ENCODE assay signal across 1 cellular context in the genomic region with DNA sequence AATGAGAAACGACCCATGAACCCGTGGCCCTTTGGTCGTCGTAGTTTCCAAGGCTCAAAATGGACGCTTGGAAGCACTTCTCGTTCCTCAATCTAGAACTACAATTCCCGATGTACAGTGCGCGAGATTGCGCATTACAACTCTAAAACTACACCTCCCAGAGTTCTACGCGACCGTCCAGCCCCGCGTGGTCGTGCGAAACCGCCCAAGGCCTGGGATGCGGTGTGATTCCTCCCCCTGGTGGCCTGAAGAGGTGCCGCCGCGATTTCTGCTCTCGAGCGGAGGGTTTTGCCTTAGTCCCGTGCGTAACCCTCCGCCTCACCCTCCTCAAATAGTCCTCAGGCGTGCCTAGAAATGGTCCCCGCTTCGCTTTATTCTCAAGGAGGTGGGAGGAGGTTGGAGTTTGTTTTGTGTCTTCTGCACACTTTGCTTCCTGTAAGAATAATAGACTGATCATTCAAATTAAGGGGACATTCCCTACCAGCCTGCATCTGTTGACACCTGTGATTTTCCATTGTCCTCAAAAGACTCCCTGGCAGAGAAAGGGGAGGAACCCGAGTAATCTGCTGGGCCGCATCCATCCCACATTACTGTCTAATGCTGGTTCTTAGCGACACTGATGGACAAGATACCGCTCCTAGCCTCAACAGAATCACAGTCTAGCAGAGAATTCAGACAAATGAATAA.
TF ChIP-seq lines count a peak whose summit lies in the region.

No MANE protein-coding gene starts in this region.

TF ChIP-seq in K562, 482 proteins besides CTCF, POLR2A, EP300 and RAD21 (continued from another document and continues in another):
- TF ChIP-seq, protein P1, sequence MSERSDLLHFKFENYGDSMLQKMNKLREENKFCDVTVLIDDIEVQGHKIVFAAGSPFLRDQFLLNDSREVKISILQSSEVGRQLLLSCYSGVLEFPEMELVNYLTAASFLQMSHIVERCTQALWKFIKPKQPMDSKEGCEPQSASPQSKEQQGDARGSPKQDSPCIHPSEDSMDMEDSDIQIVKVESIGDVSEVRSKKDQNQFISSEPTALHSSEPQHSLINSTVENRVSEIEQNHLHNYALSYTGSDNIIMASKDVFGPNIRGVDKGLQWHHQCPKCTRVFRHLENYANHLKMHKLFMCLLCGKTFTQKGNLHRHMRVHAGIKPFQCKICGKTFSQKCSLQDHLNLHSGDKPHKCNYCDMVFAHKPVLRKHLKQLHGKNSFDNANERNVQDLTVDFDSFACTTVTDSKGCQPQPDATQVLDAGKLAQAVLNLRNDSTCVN (CRISPR knock-in tag; IDR thresholded peaks at IDR 0.05) = no peak
- TF ChIP-seq, protein P2, sequence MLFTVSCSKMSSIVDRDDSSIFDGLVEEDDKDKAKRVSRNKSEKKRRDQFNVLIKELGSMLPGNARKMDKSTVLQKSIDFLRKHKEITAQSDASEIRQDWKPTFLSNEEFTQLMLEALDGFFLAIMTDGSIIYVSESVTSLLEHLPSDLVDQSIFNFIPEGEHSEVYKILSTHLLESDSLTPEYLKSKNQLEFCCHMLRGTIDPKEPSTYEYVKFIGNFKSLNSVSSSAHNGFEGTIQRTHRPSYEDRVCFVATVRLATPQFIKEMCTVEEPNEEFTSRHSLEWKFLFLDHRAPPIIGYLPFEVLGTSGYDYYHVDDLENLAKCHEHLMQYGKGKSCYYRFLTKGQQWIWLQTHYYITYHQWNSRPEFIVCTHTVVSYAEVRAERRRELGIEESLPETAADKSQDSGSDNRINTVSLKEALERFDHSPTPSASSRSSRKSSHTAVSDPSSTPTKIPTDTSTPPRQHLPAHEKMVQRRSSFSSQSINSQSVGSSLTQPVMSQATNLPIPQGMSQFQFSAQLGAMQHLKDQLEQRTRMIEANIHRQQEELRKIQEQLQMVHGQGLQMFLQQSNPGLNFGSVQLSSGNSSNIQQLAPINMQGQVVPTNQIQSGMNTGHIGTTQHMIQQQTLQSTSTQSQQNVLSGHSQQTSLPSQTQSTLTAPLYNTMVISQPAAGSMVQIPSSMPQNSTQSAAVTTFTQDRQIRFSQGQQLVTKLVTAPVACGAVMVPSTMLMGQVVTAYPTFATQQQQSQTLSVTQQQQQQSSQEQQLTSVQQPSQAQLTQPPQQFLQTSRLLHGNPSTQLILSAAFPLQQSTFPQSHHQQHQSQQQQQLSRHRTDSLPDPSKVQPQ (CRISPR knock-in tag; IDR thresholded peaks at IDR 0.05; ENCODE audit: borderline replicate concordance) = no peak
- TF ChIP-seq ZNF408 (CRISPR knock-in tag; IDR thresholded peaks at IDR 0.05; ENCODE audit: low read depth) = no peak
- TF ChIP-seq KDM4B (IDR thresholded peaks at IDR 0.05; ENCODE audit: borderline replicate concordance in 2 of 2, low read depth in 1 of 2) = peak in 1 of 2 experiments; percentile 82; a peak in 1 of 4 replicates
- peak; percentile 71 for TF ChIP-seq ARID1B (IDR thresholded peaks at IDR 0.05)
- TF ChIP-seq ZNF384 (IDR thresholded peaks at IDR 0.05; ENCODE audit: low read depth, low read length) = peak; percentile 79
- TF ChIP-seq ATF7 (IDR thresholded peaks at IDR 0.05) = peak; percentile 92
- no peak for TF ChIP-seq ZNF586 (CRISPR knock-in tag; conservative IDR thresholded peaks at IDR 0.05)
- TF ChIP-seq BCOR (IDR thresholded peaks at IDR 0.05) = peak; percentile 82; the same call in 1 of the 2 replicates
- no peak for TF ChIP-seq HSF4 (CRISPR knock-in tag; IDR thresholded peaks at IDR 0.05; ENCODE audit: borderline replicate concordance)
- TF ChIP-seq SIN3B (IDR thresholded peaks at IDR 0.05; ENCODE audit: low read depth) = peak; percentile 57; the same call in 1 of the 2 replicates
- TF ChIP-seq, protein P3, sequence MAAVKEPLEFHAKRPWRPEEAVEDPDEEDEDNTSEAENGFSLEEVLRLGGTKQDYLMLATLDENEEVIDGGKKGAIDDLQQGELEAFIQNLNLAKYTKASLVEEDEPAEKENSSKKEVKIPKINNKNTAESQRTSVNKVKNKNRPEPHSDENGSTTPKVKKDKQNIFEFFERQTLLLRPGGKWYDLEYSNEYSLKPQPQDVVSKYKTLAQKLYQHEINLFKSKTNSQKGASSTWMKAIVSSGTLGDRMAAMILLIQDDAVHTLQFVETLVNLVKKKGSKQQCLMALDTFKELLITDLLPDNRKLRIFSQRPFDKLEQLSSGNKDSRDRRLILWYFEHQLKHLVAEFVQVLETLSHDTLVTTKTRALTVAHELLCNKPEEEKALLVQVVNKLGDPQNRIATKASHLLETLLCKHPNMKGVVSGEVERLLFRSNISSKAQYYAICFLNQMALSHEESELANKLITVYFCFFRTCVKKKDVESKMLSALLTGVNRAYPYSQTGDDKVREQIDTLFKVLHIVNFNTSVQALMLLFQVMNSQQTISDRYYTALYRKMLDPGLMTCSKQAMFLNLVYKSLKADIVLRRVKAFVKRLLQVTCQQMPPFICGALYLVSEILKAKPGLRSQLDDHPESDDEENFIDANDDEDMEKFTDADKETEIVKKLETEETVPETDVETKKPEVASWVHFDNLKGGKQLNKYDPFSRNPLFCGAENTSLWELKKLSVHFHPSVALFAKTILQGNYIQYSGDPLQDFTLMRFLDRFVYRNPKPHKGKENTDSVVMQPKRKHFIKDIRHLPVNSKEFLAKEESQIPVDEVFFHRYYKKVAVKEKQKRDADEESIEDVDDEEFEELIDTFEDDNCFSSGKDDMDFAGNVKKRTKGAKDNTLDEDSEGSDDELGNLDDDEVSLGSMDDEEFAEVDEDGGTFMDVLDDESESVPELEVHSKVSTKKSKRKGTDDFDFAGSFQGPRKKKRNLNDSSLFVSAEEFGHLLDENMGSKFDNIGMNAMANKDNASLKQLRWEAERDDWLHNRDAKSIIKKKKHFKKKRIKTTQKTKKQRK (IDR thresholded peaks at IDR 0.05; ENCODE audit: borderline replicate concordance, low read depth, low read length) = no peak
- TF ChIP-seq, protein P4, sequence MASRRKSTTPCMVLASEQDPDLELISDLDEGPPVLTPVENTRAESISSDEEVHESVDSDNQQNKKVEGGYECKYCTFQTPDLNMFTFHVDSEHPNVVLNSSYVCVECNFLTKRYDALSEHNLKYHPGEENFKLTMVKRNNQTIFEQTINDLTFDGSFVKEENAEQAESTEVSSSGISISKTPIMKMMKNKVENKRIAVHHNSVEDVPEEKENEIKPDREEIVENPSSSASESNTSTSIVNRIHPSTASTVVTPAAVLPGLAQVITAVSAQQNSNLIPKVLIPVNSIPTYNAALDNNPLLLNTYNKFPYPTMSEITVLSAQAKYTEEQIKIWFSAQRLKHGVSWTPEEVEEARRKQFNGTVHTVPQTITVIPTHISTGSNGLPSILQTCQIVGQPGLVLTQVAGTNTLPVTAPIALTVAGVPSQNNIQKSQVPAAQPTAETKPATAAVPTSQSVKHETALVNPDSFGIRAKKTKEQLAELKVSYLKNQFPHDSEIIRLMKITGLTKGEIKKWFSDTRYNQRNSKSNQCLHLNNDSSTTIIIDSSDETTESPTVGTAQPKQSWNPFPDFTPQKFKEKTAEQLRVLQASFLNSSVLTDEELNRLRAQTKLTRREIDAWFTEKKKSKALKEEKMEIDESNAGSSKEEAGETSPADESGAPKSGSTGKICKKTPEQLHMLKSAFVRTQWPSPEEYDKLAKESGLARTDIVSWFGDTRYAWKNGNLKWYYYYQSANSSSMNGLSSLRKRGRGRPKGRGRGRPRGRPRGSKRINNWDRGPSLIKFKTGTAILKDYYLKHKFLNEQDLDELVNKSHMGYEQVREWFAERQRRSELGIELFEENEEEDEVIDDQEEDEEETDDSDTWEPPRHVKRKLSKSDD (conservative IDR thresholded peaks at IDR 0.05; ENCODE audit: low read length) = peak; percentile 93
- TF ChIP-seq POLR2AphosphoS5 (IDR thresholded peaks at IDR 0.05; ENCODE audit: control insufficient read depth, insufficient read depth, low read depth, low read length) = 0 out of 2 replicates have a peak, but pooled peaks have one; percentile 31
- TF ChIP-seq ELF1 (tag; IDR thresholded peaks at IDR 0.05) = peak; percentile 90
- no peak for TF ChIP-seq SIRT6 (IDR thresholded peaks at IDR 0.05; ENCODE audit: low read depth, low read length)
- peak; percentile 44 for TF ChIP-seq C11orf30 (IDR thresholded peaks at IDR 0.05; ENCODE audit: low read depth)
- TF ChIP-seq, protein P5, sequence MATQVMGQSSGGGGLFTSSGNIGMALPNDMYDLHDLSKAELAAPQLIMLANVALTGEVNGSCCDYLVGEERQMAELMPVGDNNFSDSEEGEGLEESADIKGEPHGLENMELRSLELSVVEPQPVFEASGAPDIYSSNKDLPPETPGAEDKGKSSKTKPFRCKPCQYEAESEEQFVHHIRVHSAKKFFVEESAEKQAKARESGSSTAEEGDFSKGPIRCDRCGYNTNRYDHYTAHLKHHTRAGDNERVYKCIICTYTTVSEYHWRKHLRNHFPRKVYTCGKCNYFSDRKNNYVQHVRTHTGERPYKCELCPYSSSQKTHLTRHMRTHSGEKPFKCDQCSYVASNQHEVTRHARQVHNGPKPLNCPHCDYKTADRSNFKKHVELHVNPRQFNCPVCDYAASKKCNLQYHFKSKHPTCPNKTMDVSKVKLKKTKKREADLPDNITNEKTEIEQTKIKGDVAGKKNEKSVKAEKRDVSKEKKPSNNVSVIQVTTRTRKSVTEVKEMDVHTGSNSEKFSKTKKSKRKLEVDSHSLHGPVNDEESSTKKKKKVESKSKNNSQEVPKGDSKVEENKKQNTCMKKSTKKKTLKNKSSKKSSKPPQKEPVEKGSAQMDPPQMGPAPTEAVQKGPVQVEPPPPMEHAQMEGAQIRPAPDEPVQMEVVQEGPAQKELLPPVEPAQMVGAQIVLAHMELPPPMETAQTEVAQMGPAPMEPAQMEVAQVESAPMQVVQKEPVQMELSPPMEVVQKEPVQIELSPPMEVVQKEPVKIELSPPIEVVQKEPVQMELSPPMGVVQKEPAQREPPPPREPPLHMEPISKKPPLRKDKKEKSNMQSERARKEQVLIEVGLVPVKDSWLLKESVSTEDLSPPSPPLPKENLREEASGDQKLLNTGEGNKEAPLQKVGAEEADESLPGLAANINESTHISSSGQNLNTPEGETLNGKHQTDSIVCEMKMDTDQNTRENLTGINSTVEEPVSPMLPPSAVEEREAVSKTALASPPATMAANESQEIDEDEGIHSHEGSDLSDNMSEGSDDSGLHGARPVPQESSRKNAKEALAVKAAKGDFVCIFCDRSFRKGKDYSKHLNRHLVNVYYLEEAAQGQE (CRISPR knock-in tag; IDR thresholded peaks at IDR 0.05; ENCODE audit: low read depth) = no peak; the same call in 1 of the 2 replicates
- TF ChIP-seq PURB (CRISPR knock-in tag; IDR thresholded peaks at IDR 0.05; ENCODE audit: low read depth) = no peak
- TF ChIP-seq FOXP1 (CRISPR knock-in tag; IDR thresholded peaks at IDR 0.05) = peak; percentile 53; the same call in 1 of the 2 replicates
- no peak for TF ChIP-seq NCOA2 (IDR thresholded peaks at IDR 0.05; ENCODE audit: partially characterized antibody in 2 of 2)
- no peak for TF ChIP-seq HEY1 (CRISPR knock-in tag; IDR thresholded peaks at IDR 0.05; ENCODE audit: borderline replicate concordance)
- peak; percentile 92 for TF ChIP-seq NUFIP1 (IDR thresholded peaks at IDR 0.05; ENCODE audit: partially characterized antibody)
- no peak for TF ChIP-seq ZNF347 (CRISPR knock-in tag; IDR thresholded peaks at IDR 0.05; ENCODE audit: low read depth)
- TF ChIP-seq POLR2G (IDR thresholded peaks at IDR 0.05; ENCODE audit: low read depth, low read length) = no peak
- TF ChIP-seq KDM1A (IDR thresholded peaks at IDR 0.05) = peak; percentile 86 to 87
- no peak for TF ChIP-seq ZNF551 (CRISPR knock-in tag; IDR thresholded peaks at IDR 0.05)
- TF ChIP-seq ZNF444 (CRISPR knock-in tag; IDR thresholded peaks at IDR 0.05) = no peak
- TF ChIP-seq PHF21A (IDR thresholded peaks at IDR 0.05; ENCODE audit: borderline replicate concordance, low read depth) = peak; percentile 98
- TF ChIP-seq CBX1 (IDR thresholded peaks at IDR 0.05; ENCODE audit: low read depth) = peak; percentile 77; the same call in 1 of the 2 replicates
- no peak for TF ChIP-seq HNRNPL (IDR thresholded peaks at IDR 0.05; ENCODE audit: low read depth, low read length)
- TF ChIP-seq CBX5 (IDR thresholded peaks at IDR 0.05; ENCODE audit: borderline replicate concordance, low read depth) = no peak; the same call in 1 of the 2 replicates
- no peak for TF ChIP-seq NCOA4 (IDR thresholded peaks at IDR 0.05; ENCODE audit: partially characterized antibody)
- no peak for TF ChIP-seq SNRNP70 (optimal IDR thresholded peaks at IDR 0.05; ENCODE audit: low read depth, low read length)
- TF ChIP-seq GABPB1 (CRISPR knock-in tag; IDR thresholded peaks at IDR 0.05) = peak; percentile 94
- TF ChIP-seq MAFK (IDR thresholded peaks at IDR 0.05; ENCODE audit: low read length) = peak; percentile 63
- TF ChIP-seq, protein P6, sequence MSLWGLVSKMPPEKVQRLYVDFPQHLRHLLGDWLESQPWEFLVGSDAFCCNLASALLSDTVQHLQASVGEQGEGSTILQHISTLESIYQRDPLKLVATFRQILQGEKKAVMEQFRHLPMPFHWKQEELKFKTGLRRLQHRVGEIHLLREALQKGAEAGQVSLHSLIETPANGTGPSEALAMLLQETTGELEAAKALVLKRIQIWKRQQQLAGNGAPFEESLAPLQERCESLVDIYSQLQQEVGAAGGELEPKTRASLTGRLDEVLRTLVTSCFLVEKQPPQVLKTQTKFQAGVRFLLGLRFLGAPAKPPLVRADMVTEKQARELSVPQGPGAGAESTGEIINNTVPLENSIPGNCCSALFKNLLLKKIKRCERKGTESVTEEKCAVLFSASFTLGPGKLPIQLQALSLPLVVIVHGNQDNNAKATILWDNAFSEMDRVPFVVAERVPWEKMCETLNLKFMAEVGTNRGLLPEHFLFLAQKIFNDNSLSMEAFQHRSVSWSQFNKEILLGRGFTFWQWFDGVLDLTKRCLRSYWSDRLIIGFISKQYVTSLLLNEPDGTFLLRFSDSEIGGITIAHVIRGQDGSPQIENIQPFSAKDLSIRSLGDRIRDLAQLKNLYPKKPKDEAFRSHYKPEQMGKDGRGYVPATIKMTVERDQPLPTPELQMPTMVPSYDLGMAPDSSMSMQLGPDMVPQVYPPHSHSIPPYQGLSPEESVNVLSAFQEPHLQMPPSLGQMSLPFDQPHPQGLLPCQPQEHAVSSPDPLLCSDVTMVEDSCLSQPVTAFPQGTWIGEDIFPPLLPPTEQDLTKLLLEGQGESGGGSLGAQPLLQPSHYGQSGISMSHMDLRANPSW (CRISPR knock-in tag; IDR thresholded peaks at IDR 0.05) = no peak
- TF ChIP-seq ETV6 (IDR thresholded peaks at IDR 0.05; ENCODE audit: borderline replicate concordance in 1 of 2, low read depth in 2 of 2, low read length in 1 of 2) = peak in 1 of 2 experiments; percentile 69; a peak in 2 of 4 replicates
- no peak for TF ChIP-seq ETV6 (CRISPR knock-in tag; IDR thresholded peaks at IDR 0.05; ENCODE audit: borderline replicate concordance)
- no peak; the same call in 1 of the 2 replicates for TF ChIP-seq NCOR1 (IDR thresholded peaks at IDR 0.05)
